Comparison of ENCODE assay signal across 1 cellular context in genomic region chr9:88534456-88535225, GRCh38.
TF ChIP-seq lines count a peak whose summit lies in the region.

TSS of gene NXNL2 (plus strand) at chr9:88535178. CDS start at chr9:88535435, 257 bp downstream.

TF ChIP-seq in HepG2, 621 proteins besides CTCF, POLR2A, EP300 and RAD21 (continued from another document):
- no peak for TF ChIP-seq ZNF850 (CRISPR knock-in tag; conservative IDR thresholded peaks at IDR 0.05)
- no peak for TF ChIP-seq DDIT3 (CRISPR knock-in tag; IDR thresholded peaks at IDR 0.05)
- TF ChIP-seq ADNP (CRISPR knock-in tag; IDR thresholded peaks at IDR 0.05): no peak
- TF ChIP-seq GATAD2A (CRISPR knock-in tag; IDR thresholded peaks at IDR 0.05): no peak
- TF ChIP-seq JDP2 (CRISPR knock-in tag; IDR thresholded peaks at IDR 0.05; ENCODE audit: borderline replicate concordance): no peak
- TF ChIP-seq JUND (CRISPR knock-in tag; IDR thresholded peaks at IDR 0.05): no peak
- no peak for TF ChIP-seq ZNF709 (CRISPR knock-in tag; IDR thresholded peaks at IDR 0.05)
TF ChIP-seq in HepG2: peak in this region for 0.
